Comparison of ENCODE assay signal across 8 cellular contexts in genomic region chr3:195906865-195907729, GRCh38. TPM values are rescaled to one million over a fixed set of nuclear protein-coding genes. Genes with fewer than 3 reads are reported as not detected.
DNase-seq lines count a peak whose midpoint lies in the region; ATAC-seq and TF ChIP-seq lines count a peak whose summit lies in the region.

No MANE protein-coding gene starts in this region.

- peak overlapping the region; percentile 48; the same call in 1 of the 2 replicates for H2AFZ ChIP-seq in OCI-LY7 (ENCODE audit: low read length)

- POLR2A ChIA-PET in OCI-LY7 (lab: Charles Lee): interaction anchor here (0.9 to 4.3 kb wide), 3 partner anchors 9 to 369 kb away, joined by 3 to 38 read pairs (median 3); no protein-coding TSS in a partner anchor

- H3K27ac ChIP-seq in OCI-LY7 (ENCODE audit: low read depth, low read length, poor library complexity, severe bottlenecking) (peak overlapping the region; percentile 87), iPS-18a (ENCODE audit: low read length) (no peak overlapping the region)

- H3K36me3 ChIP-seq in OCI-LY7 (ENCODE audit: insufficient read depth, low read length) (no peaks in the 10 kb centered on the region), iPS-18a (ENCODE audit: control insufficient read depth, low read depth, low read length) (no peaks in the 10 kb centered on the region)

- H3K9me2 ChIP-seq in OCI-LY7 (ENCODE audit: insufficient read depth, low read length): no peaks in the 10 kb centered on the region

- ATAC-seq in HG02852 (IDR thresholded peaks at IDR 0.05; ENCODE audit: unreplicated experiment) (peak; percentile 27), HG02885 (IDR thresholded peaks at IDR 0.05; ENCODE audit: poor library complexity, unreplicated experiment) (no peak), HG03571 (IDR thresholded peaks at IDR 0.05; ENCODE audit: unreplicated experiment) (no peak)

- peaks cover 51% of the 10 kb centered on the region for H3K79me2 ChIP-seq in OCI-LY7 (ENCODE audit: insufficient read depth, low read depth, low read length)

- H3K9me3 ChIP-seq in OCI-LY7 (ENCODE audit: low read length): no peaks in the 10 kb centered on the region
- no peaks in the 10 kb centered on the region for H3K9me3 ChIP-seq in iPS-18a (ENCODE audit: control insufficient read depth, low read depth, low read length)

- CTCF ChIA-PET in OCI-LY7 (lab: Charles Lee; ENCODE audit: unreplicated experiment): interaction anchor here (0.6 to 4.0 kb wide), 3 partner anchors 11 to 1135 kb away, joined by 3 to 20 read pairs (median 5); no protein-coding TSS in a partner anchor

- intact Hi-C loops in OCI-LY7 (cut with micrococcal nuclease; ENCODE audit: unreplicated experiment): loop anchor here (1.0 to 10.0 kb wide), 4 partner anchors 11 to 1220 kb away; partner anchors contain the start of genes FAM43A, NCBP2 and PPP1R2

- H3K4me1 ChIP-seq in OCI-LY7 (ENCODE audit: insufficient read depth, low read length, poor library complexity, severe bottlenecking) (peaks cover 58% of the 10 kb centered on the region), iPS-18a (ENCODE audit: control insufficient read depth, low read depth, low read length) (peaks cover 6% of the 10 kb centered on the region)

- no peak for DNase-seq in GM12864 (ENCODE audit: low read depth)
- peak; percentile 66 for DNase-seq in OCI-LY7 (ENCODE audit: low spot score)
- DNase-seq in activated naive CD4-positive, alpha-beta T cell (lab: John Stamatoyannopoulos, UW): peak in 3 of 4 experiments; percentile 15 to 60 (median 40)
- peak; percentile 67 to 73 for DNase-seq in stimulated activated CD4-positive, alpha-beta T cell treated with anti-CD3 and anti-CD28 coated beads, Interleukin-2, amount 100 ng/mL, for 24 hours

- peak; percentile 39 for TF ChIP-seq CTCF in GM12864 (IDR thresholded peaks at IDR 0.05; ENCODE audit: low read depth, low read length, missing control alignments)
- TF ChIP-seq CTCF in OCI-LY7 (conservative IDR thresholded peaks at IDR 0.05; ENCODE audit: low read length): peak; percentile 39

- peaks cover 18% of the 10 kb centered on the region for H3K27me3 ChIP-seq in iPS-18a (ENCODE audit: control insufficient read depth, insufficient read depth, low read length)

- H3K4me3 ChIP-seq in GM12864 (ENCODE audit: low read depth, low read length) (peak overlapping the region; percentile 55), OCI-LY7 (ENCODE audit: low read depth, low read length, poor library complexity, severe bottlenecking) (peak overlapping the region; percentile 76), iPS-18a (ENCODE audit: low read length) (peak overlapping the region; percentile 61)

- BruUV-seq in OCI-LY7 (replicated peaks; lab: Mats Ljungman, UMichigan): no TSS peak

- no peak overlapping the region for H3K9ac ChIP-seq in iPS-18a (ENCODE audit: low read length)

- peak overlapping the region; percentile 97 for H3K4me2 ChIP-seq in OCI-LY7 (ENCODE audit: low read length)

- no peaks in the 10 kb centered on the region for H4K20me1 ChIP-seq in OCI-LY7 (ENCODE audit: insufficient read depth, low read length)

RNA-seq across cellular contexts. Expression of gene TNK2, which starts 1.3 kb away (rescaled TPM):
- total RNA-seq in OCI-LY7 (2014; rRNA removed; shearing (Covaris generic)): 32.9 and 43.6 TPM in 2 replicates
- total RNA-seq in OCI-LY7 (2022): 92.1 and 103 TPM in 2 replicates
